ENCODE assay signal across 13 cellular contexts in the genomic region with DNA sequence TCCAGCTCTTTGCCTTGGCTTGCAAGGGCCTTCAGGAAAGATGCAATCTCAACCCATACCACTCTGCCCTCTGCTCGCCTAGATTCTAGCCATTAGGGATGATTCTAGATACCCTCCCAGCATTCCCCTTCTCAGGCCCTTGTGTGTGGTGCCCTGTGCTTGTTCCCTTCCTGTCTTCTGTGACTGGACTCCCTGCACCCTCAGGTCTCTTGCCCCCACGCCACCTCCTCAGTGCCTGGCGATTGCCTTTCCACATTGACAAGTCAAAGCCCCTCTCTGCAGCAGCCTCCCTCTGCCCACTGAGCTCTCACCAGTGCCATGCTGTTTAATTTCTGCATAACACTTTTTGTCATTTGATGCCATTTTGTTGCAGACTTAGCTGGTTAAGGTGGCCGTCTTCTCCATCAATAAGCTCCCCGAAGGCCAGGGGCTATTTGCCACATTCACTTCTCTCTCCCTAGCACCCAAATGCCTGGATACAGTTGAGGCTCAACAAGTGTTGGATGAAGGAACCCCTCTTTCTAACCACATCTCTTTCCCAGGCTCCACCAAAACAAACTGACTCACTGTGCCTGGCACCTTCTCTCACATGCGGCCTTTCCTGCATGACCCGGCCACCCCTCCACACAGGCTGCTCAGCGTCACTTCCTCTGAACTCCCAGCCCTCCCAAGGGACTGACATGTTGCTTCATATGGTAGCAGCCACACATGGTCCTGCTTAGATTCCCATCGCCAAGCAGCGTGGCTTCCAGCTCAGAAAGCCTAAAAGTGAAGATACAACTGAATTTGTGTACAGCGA. TPM values are rescaled to one million over a fixed set of nuclear protein-coding genes. Genes with fewer than 3 reads are reported as not detected.
DNase-seq lines count a peak whose midpoint lies in the region; ATAC-seq and TF ChIP-seq lines count a peak whose summit lies in the region.
"Had no signal": no experiment of that assay in that cellular context is flagged by ENCODE, and none has a peak within 500 bp of the region (broad histone marks: within the 10 kb centered on the region; RNA-seq: fewer than 3 reads in every experiment).

No MANE protein-coding gene starts in this region.

- no peaks in the 10 kb centered on the region for H3K27me3 ChIP-seq in trophoblast cell (ENCODE audit: insufficient read depth, low read length)
- no peaks in the 10 kb centered on the region for H3K27me3 ChIP-seq in mesendoderm (ENCODE audit: insufficient read depth, low read length, poor library complexity)

- H3K4me3 ChIP-seq in AG10803 (ENCODE audit: low read length) (no peak overlapping the region), trophoblast cell (ENCODE audit: low read depth, low read length) (no peak overlapping the region), mesendoderm (ENCODE audit: low read length) (no peak overlapping the region)

- H2BK120ac ChIP-seq in trophoblast cell (ENCODE audit: insufficient read depth, low read length, poor library complexity), result no peak overlapping the region
- H2BK120ac ChIP-seq in mesendoderm (ENCODE audit: low read depth, low read length), result no peak overlapping the region

- no peak for TF ChIP-seq CTCF in AG10803 (conservative IDR thresholded peaks at IDR 0.05; ENCODE audit: low read length)

- no peak overlapping the region for H2AK5ac ChIP-seq in trophoblast cell (ENCODE audit: low read length)
- H2AK5ac ChIP-seq in mesendoderm (ENCODE audit: low read length), result no peak overlapping the region

- no peak overlapping the region for H3K56ac ChIP-seq in mesendoderm (ENCODE audit: low read length)

- H4K8ac ChIP-seq in trophoblast cell (ENCODE audit: low read depth, low read length), result no peak overlapping the region
- H4K8ac ChIP-seq in mesendoderm (ENCODE audit: low read depth, low read length), result no peak overlapping the region

- ATAC-seq in HG03565 (IDR thresholded peaks at IDR 0.05; ENCODE audit: unreplicated experiment), result peak; percentile 26
- ATAC-seq in GM21723 (IDR thresholded peaks at IDR 0.05; ENCODE audit: unreplicated experiment), result no peak
- no peak for ATAC-seq in GM18498 (IDR thresholded peaks at IDR 0.05; ENCODE audit: unreplicated experiment)
- ATAC-seq: esophagus mucosa had no signal

- peaks cover 4% of the 10 kb centered on the region for H3K79me1 ChIP-seq in trophoblast cell (ENCODE audit: low read length)
- H3K79me1 ChIP-seq in mesendoderm (ENCODE audit: low read length), result no peaks in the 10 kb centered on the region

- H4K5ac ChIP-seq in mesendoderm (ENCODE audit: low read length), result no peak overlapping the region

- H3K4me1 ChIP-seq in trophoblast cell (ENCODE audit: control insufficient read depth in 1 of 2, insufficient read depth in 2 of 2, low read length in 2 of 2), result peaks cover 2 to 5% of the 10 kb centered on the region in 2 experiments
- H3K4me1 ChIP-seq in mesendoderm (ENCODE audit: control insufficient read depth, low read depth, low read length), result no peaks in the 10 kb centered on the region

- H4K91ac ChIP-seq in trophoblast cell (ENCODE audit: low read depth, low read length), result no peak overlapping the region

- H3K4me2 ChIP-seq in trophoblast cell (ENCODE audit: low read length) (no peak overlapping the region), mesendoderm (ENCODE audit: low read length) (no peak overlapping the region)

- no peak overlapping the region for H4K12ac ChIP-seq in trophoblast cell (ENCODE audit: low read depth, low read length)

- peaks cover 1% of the 10 kb centered on the region for H3K9me3 ChIP-seq in trophoblast cell (ENCODE audit: insufficient read depth, low read depth, low read length)

- no peak overlapping the region for H3K23ac ChIP-seq in trophoblast cell (ENCODE audit: low read length)
- H3K23ac ChIP-seq in mesendoderm (ENCODE audit: low read length), result no peak overlapping the region

- no peak overlapping the region for H2BK12ac ChIP-seq in trophoblast cell (ENCODE audit: low read length)

- H2BK15ac ChIP-seq in mesendoderm (replicated peaks; ENCODE audit: low read depth), result no peak overlapping the region

- no peak overlapping the region for H3K14ac ChIP-seq in trophoblast cell (ENCODE audit: low read length)

- H3K27ac ChIP-seq in trophoblast cell (ENCODE audit: low read depth, low read length) (no peak overlapping the region), mesendoderm (ENCODE audit: low read depth, low read length) (no peak overlapping the region)

- H3K79me2 ChIP-seq in trophoblast cell (ENCODE audit: control insufficient read depth, insufficient read depth, low read length, poor library complexity) (peaks cover 4% of the 10 kb centered on the region), mesendoderm (ENCODE audit: control insufficient read depth, insufficient read depth, low read length) (no peaks in the 10 kb centered on the region)

- no peak overlapping the region for H3K4ac ChIP-seq in trophoblast cell (ENCODE audit: low read depth, low read length)
- H3K4ac ChIP-seq in mesendoderm (ENCODE audit: low read depth, low read length), result no peak overlapping the region

- no peak overlapping the region for H2AFZ ChIP-seq in trophoblast cell (ENCODE audit: insufficient read depth, low read length, poor library complexity)

- H2BK5ac ChIP-seq in trophoblast cell (ENCODE audit: low read depth, low read length, poor library complexity), result no peak overlapping the region
- no peak overlapping the region for H2BK5ac ChIP-seq in mesendoderm (ENCODE audit: low read length)

- no peak overlapping the region for H3K9ac ChIP-seq in trophoblast cell (ENCODE audit: low read length)
- H3K9ac ChIP-seq in mesendoderm (ENCODE audit: low read length), result no peak overlapping the region

- DNase-seq in AG10803 (ENCODE audit: low read depth) (peak; percentile 98), amniotic epithelial cell (ENCODE audit: low read depth) (peak; percentile 58), hepatic stellate cell (ENCODE audit: low spot score) (peak; percentile 70), trophoblast cell (no peak), mesendoderm (no peak)
- DNase-seq: activated naive CD8-positive, alpha-beta T cell treated with anti-CD3 and anti-CD28 coated beads, Interleukin-2, amount 10 ng/mL, durations not matched to agents 7 days and 5 days; CD4-positive, alpha-beta memory T cell; NCI-H1930; stimulated activated CD4-positive, alpha-beta T cell treated with anti-CD3 and anti-CD28 coated beads, Interleukin-15, amount 100 ng/mL, for 24 hours had no signal

- no CpG with 5 or more reads among the region's 11 CpGs for WGBS in trophoblast cell (ENCODE audit: extremely low coverage, insufficient coverage, insufficient read length)
- WGBS in mesendoderm (ENCODE audit: extremely low coverage, insufficient coverage, low lambda C conversion rate), result no CpG with 5 or more reads among the region's 11 CpGs

- H3K36me3 ChIP-seq in trophoblast cell (ENCODE audit: control insufficient read depth in 1 of 2, insufficient read depth in 2 of 2, low read length in 2 of 2), result no peaks in the 10 kb centered on the region
- no peaks in the 10 kb centered on the region for H3K36me3 ChIP-seq in mesendoderm (ENCODE audit: control insufficient read depth, insufficient read depth, low read length)

- no peak overlapping the region for H3K18ac ChIP-seq in trophoblast cell (ENCODE audit: low read length)
- H3K18ac ChIP-seq in mesendoderm (ENCODE audit: low read length), result no peak overlapping the region

RNA-seq across cellular contexts. Expression of a gene that starts 4.6 kb away (rescaled TPM):
- 163 and 167 TPM in 2 replicates for polyA plus RNA-seq in trophoblast cell (2013)
- polyA plus RNA-seq in mesendoderm (2013, experiment 1 of 2), result 156 TPM
- polyA plus RNA-seq in mesendoderm (2013, experiment 2 of 2), result 155 TPM

Comparison
In these comparisons a context has a peak if more than half of its experiments do, and no peak if none do; other contexts are left out.
1. DNase-seq: peak in AG10803 (single experiment), amniotic epithelial cell (single experiment) and hepatic stellate cell (single experiment); none in trophoblast cell (0 of 2) and mesendoderm (single experiment).